ENCODE assay signal across 8 cellular contexts in the genomic region with DNA sequence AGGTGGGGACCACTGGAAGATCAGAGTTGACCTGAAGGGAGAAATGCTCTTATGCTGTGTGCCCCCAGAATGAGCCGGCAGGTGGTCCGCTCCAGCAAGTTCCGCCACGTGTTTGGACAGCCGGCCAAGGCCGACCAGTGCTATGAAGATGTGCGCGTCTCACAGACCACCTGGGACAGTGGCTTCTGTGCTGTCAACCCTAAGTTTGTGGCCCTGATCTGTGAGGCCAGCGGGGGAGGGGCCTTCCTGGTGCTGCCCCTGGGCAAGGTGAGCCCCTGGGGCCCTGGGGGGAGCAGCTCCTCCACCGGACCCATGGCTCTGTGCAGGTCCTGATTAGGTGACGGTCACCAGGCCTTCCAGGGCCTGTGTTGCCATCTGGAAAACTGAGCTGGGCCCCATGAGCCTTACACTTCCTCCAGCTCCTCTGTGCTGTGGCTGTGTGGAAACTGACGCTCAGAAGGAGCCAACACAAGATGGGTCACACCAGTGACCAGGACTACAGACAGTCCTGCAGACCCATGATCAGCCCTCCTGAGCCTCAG. TPM values are rescaled to one million over a fixed set of nuclear protein-coding genes. Genes with fewer than 3 reads are reported as not detected.
A peak's percentile ranks its signal among the peaks of the same experiment; 100 is the strongest.
DNase-seq lines count a peak whose midpoint lies in the region; ATAC-seq and TF ChIP-seq lines count a peak whose summit lies in the region.

No MANE protein-coding gene starts in this region.

- no peak for TF ChIP-seq CTCF in endodermal cell (conservative IDR thresholded peaks at IDR 0.05)

- DNase-seq in stimulated activated CD8-positive, alpha-beta memory T cell treated with anti-CD3 and anti-CD28 coated beads, Interleukin-12 subunit alpha, Interleukin-12 subunit beta, amount 100 ng/mL, for 24 hours (ENCODE audit: extremely low read depth) = peak; percentile 7
- no peak for DNase-seq in stimulated activated CD8-positive, alpha-beta memory T cell treated with anti-CD3 and anti-CD28 coated beads, Interleukin-4, amount 100 ng/mL, for 48 hours
- DNase-seq in activated T-helper 1 cell treated with Interleukin-2 at 50 U/mL for 16 hours (ENCODE audit: low read depth) = peak; percentile 8
- DNase-seq in naive B cell = no peak
- no peak for DNase-seq in endodermal cell
- DNase-seq in HuH-7 (ENCODE audit: low spot score) = no peak
- no peak for DNase-seq in NCI-H510A (lab: John Stamatoyannopoulos, UW)
- no peak for DNase-seq in NCI-H1436 (lab: John Stamatoyannopoulos, UW)

- H3K27ac Mint-ChIP-seq in naive B cell = peak overlapping the region; percentile 90 to 99 (median 94)
- H3K27ac Mint-ChIP-seq in endodermal cell = no peak overlapping the region

- no peak for ATAC-seq in naive B cell (ENCODE audit: low read depth in 2 of 2)

- H3K9me3 Mint-ChIP-seq in naive B cell = no peaks in the 10 kb centered on the region
- no peaks in the 10 kb centered on the region for H3K9me3 Mint-ChIP-seq in endodermal cell

- H3K27ac ChIP-seq in endodermal cell (ENCODE audit: low read depth, low read length) = no peak overlapping the region

- H3K9ac ChIP-seq in endodermal cell (ENCODE audit: extremely low read depth, low read length, poor library complexity, severe bottlenecking) = no peak overlapping the region

- no peaks in the 10 kb centered on the region for H3K9me3 ChIP-seq in endodermal cell (ENCODE audit: control insufficient read depth, low read length)

- H3K4me1 Mint-ChIP-seq in naive B cell = peaks cover 31 to 44% (median 35%) of the 10 kb centered on the region in 3 donors
- peaks cover 2% of the 10 kb centered on the region for H3K4me1 Mint-ChIP-seq in endodermal cell

- WGBS in endodermal cell (ENCODE audit: insufficient coverage in 1 of 2, insufficient read length in 1 of 2), 2 experiments = 86 to 92% methylated on average over 6 to 12 of the region's 12 CpGs

- no peak overlapping the region for H3K4me3 ChIP-seq in endodermal cell (ENCODE audit: low read length)

- H3K27me3 ChIP-seq in endodermal cell (ENCODE audit: control insufficient read depth, insufficient read depth, low read length, poor library complexity, severe bottlenecking) = peaks cover 17% of the 10 kb centered on the region

- peak overlapping the region; percentile 88 to 100 (median 99) for H3K4me3 Mint-ChIP-seq in naive B cell
- H3K4me3 Mint-ChIP-seq in endodermal cell = no peak overlapping the region

- peaks cover 2% of the 10 kb centered on the region for H3K4me1 ChIP-seq in endodermal cell (ENCODE audit: control insufficient read depth, insufficient read depth, low read length)

- no peaks in the 10 kb centered on the region for H3K27me3 Mint-ChIP-seq in naive B cell
- H3K27me3 Mint-ChIP-seq in endodermal cell (ENCODE audit: insufficient read depth) = peaks cover 37% of the 10 kb centered on the region

- H3K36me3 ChIP-seq in endodermal cell (ENCODE audit: control insufficient read depth, insufficient read depth, low read length) = no peaks in the 10 kb centered on the region

- H3K36me3 Mint-ChIP-seq in naive B cell (peaks cover 0 to 18% of the 10 kb centered on the region in 2 donors), endodermal cell (ENCODE audit: low read depth) (no peaks in the 10 kb centered on the region)

RNA-seq across cellular contexts. Expression of gene CORO1A, which starts 1.8 kb away (rescaled TPM):
- polyA plus RNA-seq in naive B cell (ENCODE audit: low read depth in 6 of 6) = 1,000 to 10,000 TPM in 5 of 6 donors, 100 to 1,000 TPM in 1; 945 to 1,368 (median 1,199) TPM
- total RNA-seq in endodermal cell = 1 to 10 TPM in 1 of 2 donors, under 1 TPM in 1; 0.93 to 2.1 TPM
- 8.9 TPM for polyA plus RNA-seq in endodermal cell (2013, experiment 1 of 2)
- 11.2 TPM for polyA plus RNA-seq in endodermal cell (2013, experiment 2 of 2)

RNA-seq across cellular contexts. Expression of gene BOLA2B, which starts 8.3 kb away (rescaled TPM):
- 100 to 1,000 TPM; 121 to 238 (median 189) TPM for polyA plus RNA-seq in naive B cell (ENCODE audit: low read depth in 6 of 6)
- 100 to 1,000 TPM; 125 to 134 TPM for total RNA-seq in endodermal cell
- 80.5 TPM for polyA plus RNA-seq in endodermal cell (2013, experiment 1 of 2)
- 71.8 TPM for polyA plus RNA-seq in endodermal cell (2013, experiment 2 of 2)

RNA-seq across cellular contexts. Expression of gene SLX1A, which starts 8.5 kb away (rescaled TPM):
- polyA plus RNA-seq in naive B cell (ENCODE audit: low read depth in 6 of 6) = 10 to 100 TPM; 52.4 to 71.2 (median 65.2) TPM
- 10 to 100 TPM; 37.7 to 48.8 TPM for total RNA-seq in endodermal cell
- 3.8 TPM for polyA plus RNA-seq in endodermal cell (2013, experiment 1 of 2)
- 6.1 TPM for polyA plus RNA-seq in endodermal cell (2013, experiment 2 of 2)

RNA-seq across cellular contexts. Expression of gene SULT1A3, which starts 13.8 kb away (rescaled TPM):
- polyA plus RNA-seq in naive B cell (ENCODE audit: low read depth in 6 of 6) = 1 to 10 TPM in 3 of 6 donors, under 1 TPM in 1, not detected in 2; 0.69 to 6.5 (median 2.5) TPM
- total RNA-seq in endodermal cell = 10 to 100 TPM; 14.5 to 22.1 TPM
- 13.5 TPM for polyA plus RNA-seq in endodermal cell (2013, experiment 1 of 2)
- polyA plus RNA-seq in endodermal cell (2013, experiment 2 of 2) = 21.4 TPM

Comparison
In these comparisons a context has a peak if more than half of its experiments do, and no peak if none do; other contexts are left out.
1. DNase-seq: peak in stimulated activated CD8-positive, alpha-beta memory T cell treated with anti-CD3 and anti-CD28 coated beads, Interleukin-12 subunit alpha, Interleukin-12 subunit beta, amount 100 ng/mL, for 24 hours (single experiment) and activated T-helper 1 cell treated with Interleukin-2 at 50 U/mL for 16 hours (single experiment); none in stimulated activated CD8-positive, alpha-beta memory T cell treated with anti-CD3 and anti-CD28 coated beads, Interleukin-4, amount 100 ng/mL, for 48 hours (single experiment), naive B cell (single experiment), endodermal cell (single experiment), HuH-7 (single experiment), NCI-H510A (single experiment) and NCI-H1436 (single experiment).